ENCODE assay signal across 1 cellular context in genomic region chr19:31555634-31556215, GRCh38.
TF ChIP-seq lines count a peak whose summit lies in the region.

No MANE protein-coding gene starts in this region.

TF ChIP-seq in SK-N-SH treated with all-trans-retinoic acid at 6 μM for 48 hours, 23 proteins besides CTCF, POLR2A, EP300 and RAD21 (continued from another document):
- TF ChIP-seq PATZ1 (CRISPR knock-in tag; IDR thresholded peaks at IDR 0.05; ENCODE audit: borderline replicate concordance) (no peak), CSDC2 (CRISPR knock-in tag; IDR thresholded peaks at IDR 0.05) (no peak), BACH2 (CRISPR knock-in tag; IDR thresholded peaks at IDR 0.05; ENCODE audit: borderline replicate concordance) (no peak), ZNF70 (CRISPR knock-in tag; IDR thresholded peaks at IDR 0.05) (no peak), CREB5 (CRISPR knock-in tag; IDR thresholded peaks at IDR 0.05; ENCODE audit: low read depth) (no peak)
